ENCODE assay signal across 9 cellular contexts in genomic region chr11:79492008-79492407, GRCh38. TPM values are rescaled to one million over a fixed set of nuclear protein-coding genes. Genes with fewer than 3 reads are reported as not detected.
"Had no signal": no experiment of that assay in that cellular context is flagged by ENCODE, and none has a peak within 500 bp of the region (broad histone marks: within the 10 kb centered on the region; RNA-seq: fewer than 3 reads in every experiment).

No MANE protein-coding gene starts in this region.

- FAIRE-seq: K562 had no signal

- H3K9me3 ChIP-seq: HAP-1 had no signal

- ATAC-seq: HCT116, K562 had no signal

- H3K9me3 Mint-ChIP-seq: HFFc6 had no signal

- H3K4me3 Mint-ChIP-seq: HFFc6 had no signal

- H3K36me3 ChIP-seq: HAP-1 had no signal

- H3K27ac ChIP-seq: GM23248, HL-60 had no signal

- H3K4me3 ChIP-seq: GM23248, HAP-1, K562 had no signal

- H3K4me1 ChIP-seq: HAP-1 had no signal

- H3K9ac ChIP-seq: GM23248 had no signal

- H2AFZ ChIP-seq: GM23248 had no signal

- H3K27ac Mint-ChIP-seq: HFFc6 had no signal

- DNase-seq: GM23248, GOT3, H7, HFFc6, IMR-90 had no signal

RNA-seq across cellular contexts. Expression of gene TENM4, which starts 51.2 kb away (rescaled TPM):
- polyA plus RNA-seq: K562 had no signal
